Comparison of ENCODE assay signal across 15 cellular contexts in genomic region chr6:111792914-111793700, GRCh38.
DNase-seq lines count a peak whose midpoint lies in the region; ATAC-seq, FAIRE-seq and TF ChIP-seq lines count a peak whose summit lies in the region.
"Had no signal": no experiment of that assay in that cellular context is flagged by ENCODE, and none has a peak within 500 bp of the region (broad histone marks: within the 10 kb centered on the region; RNA-seq: fewer than 3 reads in every experiment).

No MANE protein-coding gene starts in this region.

- H3K4me2 ChIP-seq in Loucy (ENCODE audit: low read depth, low read length, poor library complexity, severe bottlenecking) (peak overlapping the region; percentile 68), astrocyte (ENCODE audit: low read length) (no peak overlapping the region)

- H3K4me3 ChIP-seq in Loucy (ENCODE audit: low read length, poor library complexity, severe bottlenecking) (peak overlapping the region; percentile 60), astrocyte (ENCODE audit: insufficient read depth, low read depth, low read length) (no peak overlapping the region), small intestine (ENCODE audit: low read depth in 1 of 2, low read length in 2 of 2) (peak overlapping the region in 1 of 2 donors; percentile 42)
- H3K4me3 ChIP-seq: pancreas had no signal

- H4K20me1 ChIP-seq in Loucy (ENCODE audit: insufficient read depth, low read length, poor library complexity, severe bottlenecking), result no peaks in the 10 kb centered on the region
- H4K20me1 ChIP-seq in astrocyte (ENCODE audit: insufficient read depth, low read length), result peaks cover 16% of the 10 kb centered on the region

- no peak for ATAC-seq in HG02610 (IDR thresholded peaks at IDR 0.05; ENCODE audit: unreplicated experiment)
- ATAC-seq: HCT116 had no signal

- no peak for FAIRE-seq in astrocyte (lab: Jason Lieb, UNC)
- no peak for FAIRE-seq in small intestine (lab: Jason Lieb, UNC)
- FAIRE-seq: pancreas had no signal

- H3K27me3 Mint-ChIP-seq in activated CD4-positive, alpha-beta T cell treated with anti-CD3 and anti-CD28 coated beads, Interleukin-2, amount 10 ng/mL, durations not matched to agents 24 days and 14 days, result no peaks in the 10 kb centered on the region
- no peaks in the 10 kb centered on the region for H3K27me3 Mint-ChIP-seq in astrocyte (ENCODE audit: low read depth, unreplicated experiment)

- H3K27ac Mint-ChIP-seq in activated CD4-positive, alpha-beta T cell treated with anti-CD3 and anti-CD28 coated beads, Interleukin-2, amount 10 ng/mL, durations not matched to agents 24 days and 14 days, result peak overlapping the region; percentile 85
- peak overlapping the region; percentile 76 for H3K27ac Mint-ChIP-seq in astrocyte (ENCODE audit: unreplicated experiment)

- H3K4me1 Mint-ChIP-seq in activated CD4-positive, alpha-beta T cell treated with anti-CD3 and anti-CD28 coated beads, Interleukin-2, amount 10 ng/mL, durations not matched to agents 24 days and 14 days, result peaks cover 58% of the 10 kb centered on the region
- H3K4me1 Mint-ChIP-seq in astrocyte (ENCODE audit: low read depth, unreplicated experiment), result peaks cover 43% of the 10 kb centered on the region

- H3K4me3 Mint-ChIP-seq in activated CD4-positive, alpha-beta T cell treated with anti-CD3 and anti-CD28 coated beads, Interleukin-2, amount 10 ng/mL, durations not matched to agents 24 days and 14 days, result peak overlapping the region; percentile 45
- H3K4me3 Mint-ChIP-seq in astrocyte (ENCODE audit: unreplicated experiment), result no peak overlapping the region

- 73 to 76% (median 76%) methylated on average over 10 of the region's 10 CpGs for WGBS in small intestine, 3 donors

- H3K36me3 ChIP-seq in Loucy (ENCODE audit: insufficient read depth, low read length) (no peaks in the 10 kb centered on the region), astrocyte (ENCODE audit: insufficient read depth, low read length) (no peaks in the 10 kb centered on the region), small intestine (ENCODE audit: control insufficient read depth in 2 of 2, insufficient read depth in 2 of 2, low read length in 2 of 2) (no peaks in the 10 kb centered on the region)
- H3K36me3 ChIP-seq: pancreas had no signal

- H3K9me3 Mint-ChIP-seq in activated CD4-positive, alpha-beta T cell treated with anti-CD3 and anti-CD28 coated beads, Interleukin-2, amount 10 ng/mL, durations not matched to agents 24 days and 14 days, result no peaks in the 10 kb centered on the region
- H3K9me3 Mint-ChIP-seq in astrocyte (ENCODE audit: unreplicated experiment), result no peaks in the 10 kb centered on the region

- H3K4me1 ChIP-seq in Loucy (ENCODE audit: insufficient read depth, low read length, poor library complexity, severe bottlenecking) (peaks cover 64% of the 10 kb centered on the region), astrocyte (ENCODE audit: insufficient read depth, low read length) (peaks cover 4% of the 10 kb centered on the region), small intestine (ENCODE audit: control insufficient read depth in 2 of 2, insufficient read depth in 1 of 2, low read depth in 1 of 2, low read length in 1 of 2) (peaks cover 0 to 3% of the 10 kb centered on the region in 2 donors)
- H3K4me1 ChIP-seq: Caco-2, pancreas had no signal

- intact Hi-C loops in activated CD4-positive, alpha-beta T cell treated with anti-CD3 and anti-CD28 coated beads, Interleukin-2, amount 10 ng/mL, durations not matched to agents 24 days and 14 days (cut with micrococcal nuclease), result no loop called here

- DNase-seq in activated CD4-positive, alpha-beta T cell treated with anti-CD3 and anti-CD28 coated beads, Interleukin-2, amount 10 ng/mL, durations not matched to agents 24 days and 14 days, result no peak
- DNase-seq in activated CD4-positive, alpha-beta T cell treated with anti-CD3 and anti-CD28 coated beads for 4 hours, result no peak
- DNase-seq in astrocyte (ENCODE audit: low read depth) (no peak), small intestine (no peak), NCI-H446 treated with DMSO at 0.1 percent for 48 hours (lab: John Stamatoyannopoulos, UW) (no peak)
- DNase-seq in stimulated activated CD8-positive, alpha-beta memory T cell treated with anti-CD3 and anti-CD28 coated beads, Interleukin-4, amount 100 ng/mL, for 48 hours, result no peak
- DNase-seq: aorta, Caco-2, GDM1, NCI-H1092, NCI-H345, pancreas had no signal

- no peaks in the 10 kb centered on the region for H3F3A ChIP-seq in Loucy (ENCODE audit: low read depth)

- H3K79me2 ChIP-seq in Loucy (ENCODE audit: insufficient read depth, low read length), result peaks cover 89% of the 10 kb centered on the region
- H3K79me2 ChIP-seq in astrocyte (ENCODE audit: insufficient read depth, low read length), result peaks cover 76% of the 10 kb centered on the region

- peak overlapping the region; percentile 55 for H3K9ac ChIP-seq in Loucy (ENCODE audit: low read depth, low read length, poor library complexity, severe bottlenecking)
- H3K9ac ChIP-seq in astrocyte (ENCODE audit: low read length), result no peak overlapping the region

- H2AFZ ChIP-seq in Loucy (ENCODE audit: low read length) (peak overlapping the region; percentile 13; the same call in 1 of the 2 replicates), astrocyte (ENCODE audit: low read depth, low read length) (no peak overlapping the region)

- H3K27ac ChIP-seq in astrocyte (ENCODE audit: low read depth, low read length) (no peak overlapping the region), small intestine (ENCODE audit: low read depth in 1 of 2, low read length in 1 of 2) (peak overlapping the region; percentile 52 to 69)
- H3K27ac ChIP-seq: pancreas had no signal

- H3K36me3 Mint-ChIP-seq in activated CD4-positive, alpha-beta T cell treated with anti-CD3 and anti-CD28 coated beads, Interleukin-2, amount 10 ng/mL, durations not matched to agents 24 days and 14 days (ENCODE audit: low read depth), result peaks cover 43% of the 10 kb centered on the region
- no peaks in the 10 kb centered on the region for H3K36me3 Mint-ChIP-seq in astrocyte (ENCODE audit: low read depth, unreplicated experiment)

- H3K9me2 ChIP-seq in Loucy (replicated peaks; ENCODE audit: low read depth, low read length), result no peaks in the 10 kb centered on the region

- H3K9me3 ChIP-seq in Loucy (ENCODE audit: insufficient read depth, low read depth, low read length) (no peaks in the 10 kb centered on the region), astrocyte (ENCODE audit: insufficient read depth, low read depth, low read length) (no peaks in the 10 kb centered on the region), small intestine (ENCODE audit: control insufficient read depth, low read depth) (no peaks in the 10 kb centered on the region)
- H3K9me3 ChIP-seq: Caco-2, pancreas had no signal

- TF ChIP-seq CTCF in Loucy (conservative IDR thresholded peaks at IDR 0.05; ENCODE audit: low read length) (no peak), astrocyte (IDR thresholded peaks at IDR 0.05; ENCODE audit: insufficient read depth, low read depth, low read length) (no peak)

- no peaks in the 10 kb centered on the region for H3K27me3 ChIP-seq in Loucy (ENCODE audit: insufficient read depth, low read length, poor library complexity, severe bottlenecking)
- H3K27me3 ChIP-seq in astrocyte (ENCODE audit: insufficient read depth, low read length), result no peaks in the 10 kb centered on the region
- no peaks in the 10 kb centered on the region for H3K27me3 ChIP-seq in small intestine (ENCODE audit: control insufficient read depth in 2 of 2, insufficient read depth in 2 of 2, low read length in 2 of 2)
- H3K27me3 ChIP-seq: pancreas had no signal
